32 cellular contexts compared by ENCODE assay signal in the genomic region with DNA sequence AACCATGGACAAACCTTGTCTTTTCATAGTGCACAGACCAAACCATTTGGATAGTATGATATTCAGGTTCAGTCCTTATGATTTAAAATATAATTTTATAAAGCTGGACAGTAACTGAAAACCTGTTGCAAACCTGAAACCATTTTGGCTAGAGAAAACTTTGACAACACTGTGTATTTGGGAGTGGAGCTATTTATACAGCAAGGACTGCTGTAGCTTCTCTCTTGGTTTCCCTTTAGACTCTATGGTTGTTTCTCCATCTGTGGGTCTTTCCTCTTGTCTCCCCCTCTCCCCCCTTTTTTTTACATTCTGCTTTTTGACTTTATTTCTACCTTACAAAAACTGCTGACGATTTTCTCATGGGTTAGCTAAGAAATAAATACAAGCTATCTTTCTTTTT.
"Had no signal": no experiment of that assay in that cellular context is flagged by ENCODE, and none has a peak within 500 bp of the region (broad histone marks: within the 10 kb centered on the region; RNA-seq: fewer than 3 reads in every experiment).

No MANE protein-coding gene starts in this region.

- H3K4me1 Mint-ChIP-seq: activated B cell treated with CpG ODN at 0.5 μM for 24 hours; activated CD4-positive, alpha-beta T cell treated with anti-CD3 and anti-CD28 coated beads for 36 hours; activated CD4-positive, alpha-beta T cell treated with anti-CD3 and anti-CD28 coated beads, Interleukin-2, amount 10 ng/mL, durations not matched to agents 24 days and 14 days; activated CD8-positive, alpha-beta memory T cell treated with anti-CD3 and anti-CD28 coated beads, Interleukin-2, amount 10 ng/mL, durations not matched to agents 7 days and 5 days; activated naive CD4-positive, alpha-beta T cell treated with anti-CD3 and anti-CD28 coated beads, Interleukin-2, amount 50 U/mL, for 24 hours; activated naive CD8-positive, alpha-beta T cell treated with anti-CD3 and anti-CD28 coated beads for 36 hours; activated naive CD8-positive, alpha-beta T cell treated with anti-CD3 and anti-CD28 coated beads, Interleukin-2, amount 50 U/mL, for 24 hours had no signal

- ATAC-seq: activated CD4-positive, alpha-beta T cell treated with anti-CD3 and anti-CD28 coated beads for 36 hours; activated CD8-positive, alpha-beta memory T cell treated with anti-CD3 and anti-CD28 coated beads, Interleukin-2, amount 10 ng/mL, durations not matched to agents 7 days and 5 days; activated CD8-positive, alpha-beta T cell treated with anti-CD3 and anti-CD28 coated beads, Interleukin-2, amount 10 ng/mL, durations not matched to agents 7 days and 5 days; activated naive CD8-positive, alpha-beta T cell treated with anti-CD3 and anti-CD28 coated beads, Interleukin-2, amount 50 U/mL, for 24 hours; body of pancreas; esophagus mucosa; foreskin keratinocyte; gastrocnemius medialis; heart left ventricle had no signal

- H3K9me3 Mint-ChIP-seq: activated B cell treated with CpG ODN at 0.5 μM for 24 hours; activated CD4-positive, alpha-beta memory T cell treated with anti-CD3 and anti-CD28 coated beads for 36 hours; activated CD4-positive, alpha-beta T cell treated with anti-CD3 and anti-CD28 coated beads, Interleukin-2, amount 10 ng/mL, durations not matched to agents 24 days and 14 days; activated naive CD4-positive, alpha-beta T cell treated with anti-CD3 and anti-CD28 coated beads for 36 hours; activated naive CD4-positive, alpha-beta T cell treated with anti-CD3 and anti-CD28 coated beads, Interleukin-2, amount 50 U/mL, for 24 hours; activated naive CD8-positive, alpha-beta T cell treated with anti-CD3 and anti-CD28 coated beads, Interleukin-2, amount 50 U/mL, for 24 hours; activated T-helper 1 cell treated with anti-CD3 and anti-CD28 coated beads, Interleukin-12 subunit alpha, Interleukin-12 subunit beta, Interleukin-2, Interleukin-4 antibody, amounts not matched to agents 30 ng/mL and 10 ng/mL and 1 ng/mL, durations not matched to agents 14 hours and 24 hours and 36 hours; activated T-helper 2 cell treated with anti-CD3 and anti-CD28 coated beads, Interferon-gamma antibody, Interleukin-2, Interleukin-4, amounts not matched to agents 10 μg/mL and 5 μg/mL and 100 μg/mL, durations not matched to agents 14 hours and 24 hours and 36 hours; T-helper 1 cell treated with Interleukin-12 subunit alpha and Interleukin-12 subunit beta and Interleukin-4 antibody, amounts not matched to agents 30 μg/mL and 1 μg/mL, for 36 hours had no signal

- H3K27ac ChIP-seq: adrenal gland, body of pancreas, foreskin keratinocyte, gastrocnemius medialis, heart left ventricle, WERI-Rb-1 had no signal

- H3K4me1 ChIP-seq: adrenal gland, body of pancreas, foreskin keratinocyte, gastrocnemius medialis, heart left ventricle had no signal

- DNase-seq: activated B cell treated with CpG ODN at 0.5 μM for 24 hours; activated CD4-positive, alpha-beta memory T cell treated with anti-CD3 and anti-CD28 coated beads for 36 hours; activated CD4-positive, alpha-beta T cell treated with anti-CD3 and anti-CD28 coated beads for 36 hours; activated CD4-positive, alpha-beta T cell treated with anti-CD3 and anti-CD28 coated beads, Interleukin-2, amount 10 ng/mL, durations not matched to agents 24 days and 14 days; activated CD4-positive, CD25-positive, alpha-beta regulatory T cell treated with anti-CD3 and anti-CD28 coated beads, Interleukin-2, amount 50 U/mL, for 72 hours; activated CD8-positive, alpha-beta memory T cell treated with anti-CD3 and anti-CD28 coated beads, Interleukin-2, amount 10 ng/mL, durations not matched to agents 7 days and 5 days; activated CD8-positive, alpha-beta memory T cell treated with anti-CD3 and anti-CD28 coated beads, Interleukin-2, amount 50 U/mL, for 4 hours; activated CD8-positive, alpha-beta T cell treated with anti-CD3 and anti-CD28 coated beads, Interleukin-2, amount 10 ng/mL, durations not matched to agents 7 days and 5 days; activated effector memory CD4-positive, alpha-beta T cell treated with anti-CD3 and anti-CD28 coated beads, Interleukin-2, amount 50 U/mL, for 16 hours; activated naive CD4-positive, alpha-beta T cell treated with anti-CD3 and anti-CD28 coated beads for 36 hours; activated naive CD8-positive, alpha-beta T cell treated with anti-CD3 and anti-CD28 coated beads for 36 hours; activated naive CD8-positive, alpha-beta T cell treated with anti-CD3 and anti-CD28 coated beads, Interleukin-2, amount 50 U/mL, for 24 hours; activated T-cell treated with anti-CD3 and anti-CD28 coated beads, Interleukin-2, amount 50 U/mL, for 1 hour; activated T-cell treated with anti-CD3 and anti-CD28 coated beads, Interleukin-2, amount 50 U/mL, for 48 hours; adrenal gland; amygdala; aorta; body of pancreas; caudate nucleus; effector memory CD4-positive, alpha-beta T cell; endodermal cell; foreskin keratinocyte; gastrocnemius medialis; glutamatergic neuron; heart left ventricle; T1000; WERI-Rb-1 had no signal

- H3K9me3 ChIP-seq: adrenal gland, body of pancreas, gastrocnemius medialis, heart left ventricle had no signal

- H3K4me3 ChIP-seq: adrenal gland, body of pancreas, gastrocnemius medialis, heart left ventricle had no signal

- H3K36me3 Mint-ChIP-seq: activated CD4-positive, alpha-beta memory T cell treated with anti-CD3 and anti-CD28 coated beads for 36 hours; activated CD8-positive, alpha-beta memory T cell treated with anti-CD3 and anti-CD28 coated beads, Interleukin-2, amount 10 ng/mL, durations not matched to agents 7 days and 5 days; activated naive CD4-positive, alpha-beta T cell treated with anti-CD3 and anti-CD28 coated beads, Interleukin-2, amount 50 U/mL, for 24 hours; activated naive CD8-positive, alpha-beta T cell treated with anti-CD3 and anti-CD28 coated beads for 36 hours had no signal

- H3K4me3 Mint-ChIP-seq: activated B cell treated with CpG ODN at 0.5 μM for 24 hours; activated CD4-positive, alpha-beta memory T cell treated with anti-CD3 and anti-CD28 coated beads for 36 hours; activated CD4-positive, alpha-beta T cell treated with anti-CD3 and anti-CD28 coated beads for 36 hours; activated CD4-positive, alpha-beta T cell treated with anti-CD3 and anti-CD28 coated beads, Interleukin-2, amount 10 ng/mL, durations not matched to agents 24 days and 14 days; activated CD8-positive, alpha-beta memory T cell treated with anti-CD3 and anti-CD28 coated beads, Interleukin-2, amount 10 ng/mL, durations not matched to agents 7 days and 5 days; activated CD8-positive, alpha-beta T cell treated with anti-CD3 and anti-CD28 coated beads, Interleukin-2, amount 10 ng/mL, durations not matched to agents 7 days and 5 days; activated naive CD4-positive, alpha-beta T cell treated with anti-CD3 and anti-CD28 coated beads for 36 hours; activated naive CD4-positive, alpha-beta T cell treated with anti-CD3 and anti-CD28 coated beads, Interleukin-2, amount 50 U/mL, for 24 hours; activated naive CD8-positive, alpha-beta T cell treated with anti-CD3 and anti-CD28 coated beads for 36 hours; activated naive CD8-positive, alpha-beta T cell treated with anti-CD3 and anti-CD28 coated beads, Interleukin-2, amount 50 U/mL, for 24 hours; activated T-helper 1 cell treated with anti-CD3 and anti-CD28 coated beads, Interleukin-12 subunit alpha, Interleukin-12 subunit beta, Interleukin-2, Interleukin-4 antibody, amounts not matched to agents 30 ng/mL and 10 ng/mL and 1 ng/mL, durations not matched to agents 14 hours and 24 hours and 36 hours; endodermal cell had no signal

- H3K27me3 Mint-ChIP-seq: activated B cell treated with CpG ODN at 0.5 μM for 24 hours; activated CD4-positive, alpha-beta memory T cell treated with anti-CD3 and anti-CD28 coated beads for 36 hours; activated CD4-positive, alpha-beta T cell treated with anti-CD3 and anti-CD28 coated beads for 36 hours; activated CD4-positive, alpha-beta T cell treated with anti-CD3 and anti-CD28 coated beads, Interleukin-2, amount 10 ng/mL, durations not matched to agents 24 days and 14 days; activated CD8-positive, alpha-beta memory T cell treated with anti-CD3 and anti-CD28 coated beads, Interleukin-2, amount 10 ng/mL, durations not matched to agents 7 days and 5 days; activated naive CD4-positive, alpha-beta T cell treated with anti-CD3 and anti-CD28 coated beads, Interleukin-2, amount 50 U/mL, for 24 hours had no signal

- H3K27me3 ChIP-seq: adrenal gland, body of pancreas, foreskin keratinocyte, gastrocnemius medialis, heart left ventricle had no signal

- H3K27ac Mint-ChIP-seq: activated B cell treated with CpG ODN at 0.5 μM for 24 hours; activated CD4-positive, alpha-beta memory T cell treated with anti-CD3 and anti-CD28 coated beads for 36 hours; activated CD4-positive, alpha-beta T cell treated with anti-CD3 and anti-CD28 coated beads for 36 hours; activated CD4-positive, alpha-beta T cell treated with anti-CD3 and anti-CD28 coated beads, Interleukin-2, amount 10 ng/mL, durations not matched to agents 24 days and 14 days; activated CD8-positive, alpha-beta memory T cell treated with anti-CD3 and anti-CD28 coated beads, Interleukin-2, amount 10 ng/mL, durations not matched to agents 7 days and 5 days; activated CD8-positive, alpha-beta T cell treated with anti-CD3 and anti-CD28 coated beads, Interleukin-2, amount 10 ng/mL, durations not matched to agents 7 days and 5 days; activated naive CD4-positive, alpha-beta T cell treated with anti-CD3 and anti-CD28 coated beads for 36 hours; activated naive CD4-positive, alpha-beta T cell treated with anti-CD3 and anti-CD28 coated beads, Interleukin-2, amount 50 U/mL, for 24 hours; activated naive CD8-positive, alpha-beta T cell treated with anti-CD3 and anti-CD28 coated beads for 36 hours; activated naive CD8-positive, alpha-beta T cell treated with anti-CD3 and anti-CD28 coated beads, Interleukin-2, amount 50 U/mL, for 24 hours; activated T-helper 1 cell treated with anti-CD3 and anti-CD28 coated beads, Interleukin-12 subunit alpha, Interleukin-12 subunit beta, Interleukin-2, Interleukin-4 antibody, amounts not matched to agents 30 ng/mL and 10 ng/mL and 1 ng/mL, durations not matched to agents 14 hours and 24 hours and 36 hours; activated T-helper 2 cell treated with anti-CD3 and anti-CD28 coated beads, Interferon-gamma antibody, Interleukin-2, Interleukin-4, amounts not matched to agents 10 μg/mL and 5 μg/mL and 100 μg/mL, durations not matched to agents 14 hours and 24 hours and 36 hours; endodermal cell; T-helper 1 cell treated with Interleukin-12 subunit alpha and Interleukin-12 subunit beta and Interleukin-4 antibody, amounts not matched to agents 30 μg/mL and 1 μg/mL, for 36 hours had no signal

- H3K36me3 ChIP-seq: adrenal gland, gastrocnemius medialis, heart left ventricle, WERI-Rb-1 had no signal
